Comparison of ENCODE assay signal across 8 cellular contexts in genomic region chr2:172098650-172099471, GRCh38. TPM values are rescaled to one million over a fixed set of nuclear protein-coding genes. Genes with fewer than 3 reads are reported as not detected.
DNase-seq lines count a peak whose midpoint lies in the region; ATAC-seq lines count a peak whose summit lies in the region.

No MANE protein-coding gene starts in this region.

- peaks cover 97% of the 10 kb centered on the region for H3K4me1 ChIP-seq in CD4-positive, alpha-beta memory T cell (ENCODE audit: insufficient read depth, low read length)
- peaks cover 70% of the 10 kb centered on the region for H3K4me1 ChIP-seq in skeletal muscle satellite cell (ENCODE audit: control insufficient read depth, insufficient read depth, low read length)

- CTCF ChIA-PET in CD4-positive, alpha-beta memory T cell (lab: Charles Lee; ENCODE audit: partially characterized antibody), result interaction anchor here (1.6 kb wide), 1 partner anchor 15 kb away, joined by 4 read pairs; no protein-coding TSS in a partner anchor

- intact Hi-C loops in CD4-positive, alpha-beta memory T cell (cut with micrococcal nuclease), result loop anchor here (5.0 kb wide), 1 partner anchor 1172 kb away; the partner anchor contains the start of gene GORASP2
- intact Hi-C loops in left cardiac atrium (cut with DNase I), result no loop called here

- no peaks in the 10 kb centered on the region for H3K9me3 ChIP-seq in CD4-positive, alpha-beta memory T cell (ENCODE audit: control insufficient read depth in 1 of 2, low read length in 2 of 2)
- H3K9me3 ChIP-seq in skeletal muscle satellite cell (replicated peaks; ENCODE audit: low read length), result no peaks in the 10 kb centered on the region

- no peak overlapping the region for H3K4me3 ChIP-seq in CD4-positive, alpha-beta memory T cell (ENCODE audit: low read length in 2 of 2)
- peak overlapping the region; percentile 81 for H3K4me3 ChIP-seq in skeletal muscle satellite cell (ENCODE audit: low read length)

- no peaks in the 10 kb centered on the region for H3K36me3 ChIP-seq in CD4-positive, alpha-beta memory T cell (ENCODE audit: insufficient read depth, low read length)
- peaks cover 3% of the 10 kb centered on the region for H3K36me3 ChIP-seq in skeletal muscle satellite cell (ENCODE audit: insufficient read depth, low read length)

- peaks cover 34 to 74% (median 56%) of the 10 kb centered on the region in 4 donors for H3K4me1 Mint-ChIP-seq in CD4-positive, alpha-beta memory T cell
- peaks cover 75% of the 10 kb centered on the region for H3K4me1 Mint-ChIP-seq in activated T-cell treated with anti-CD3 and anti-CD28 coated beads, Interleukin-2, amount 50 U/mL, for 72 hours (ENCODE audit: low read depth)

- H3K27me3 Mint-ChIP-seq in CD4-positive, alpha-beta memory T cell, result peaks cover 55 to 56% of the 10 kb centered on the region in 2 donors
- peaks cover 73% of the 10 kb centered on the region for H3K27me3 Mint-ChIP-seq in activated T-cell treated with anti-CD3 and anti-CD28 coated beads, Interleukin-2, amount 50 U/mL, for 72 hours (ENCODE audit: low read depth)

- peak overlapping the region; percentile 99 for H3K4me2 ChIP-seq in skeletal muscle satellite cell (ENCODE audit: low read length)

- peaks cover 94% of the 10 kb centered on the region for H3K27me3 ChIP-seq in CD4-positive, alpha-beta memory T cell (ENCODE audit: insufficient read depth, low read length)
- H3K27me3 ChIP-seq in skeletal muscle satellite cell (ENCODE audit: control insufficient read depth, insufficient read depth, low read length), result no peaks in the 10 kb centered on the region

- peak overlapping the region; percentile 72 for H3K9ac ChIP-seq in skeletal muscle satellite cell (ENCODE audit: low read depth, low read length)

- H3K9me3 Mint-ChIP-seq in CD4-positive, alpha-beta memory T cell, result peaks cover 0 to 24% (median 4%) of the 10 kb centered on the region in 8 donors
- no peaks in the 10 kb centered on the region for H3K9me3 Mint-ChIP-seq in activated T-cell treated with anti-CD3 and anti-CD28 coated beads, Interleukin-2, amount 50 U/mL, for 72 hours

- POLR2A ChIA-PET in CD4-positive, alpha-beta memory T cell (lab: Charles Lee; ENCODE audit: partially characterized antibody), result interaction anchor here (13.6 kb wide), 1 partner anchor 11 kb away, joined by 186 read pairs; the partner anchor contains the start of gene DLX1

- no peak overlapping the region for H3K27ac ChIP-seq in CD4-positive, alpha-beta memory T cell (ENCODE audit: low read depth, low read length)

- peak; percentile 33 to 38 for ATAC-seq in activated T-cell treated with anti-CD3 and anti-CD28 coated beads, Interleukin-2, amount 50 U/mL, for 72 hours (replicated peaks in 1 of 2)
- ATAC-seq in left cardiac atrium, result peak in 1 of 2 donors; percentile 66
- ATAC-seq in HG02852 (IDR thresholded peaks at IDR 0.05; ENCODE audit: unreplicated experiment), result no peak
- no peak for ATAC-seq in HG02970 (IDR thresholded peaks at IDR 0.05; ENCODE audit: low FRiP score, unreplicated experiment)
- no peak for ATAC-seq in GM18511 (IDR thresholded peaks at IDR 0.05; ENCODE audit: unreplicated experiment)

- H3K27ac Mint-ChIP-seq in CD4-positive, alpha-beta memory T cell, result peak overlapping the region in 5 of 7 donors; percentile 44 to 87 (median 79)
- peak overlapping the region; percentile 3 for H3K27ac Mint-ChIP-seq in activated T-cell treated with anti-CD3 and anti-CD28 coated beads, Interleukin-2, amount 50 U/mL, for 72 hours

- peak in 2 of 5 donors; percentile 27 to 45 for DNase-seq in CD4-positive, alpha-beta memory T cell
- DNase-seq in HT-29 (ENCODE audit: low spot score), result peak; percentile 60
- peak; percentile 73 to 76 for DNase-seq in activated T-cell treated with anti-CD3 and anti-CD28 coated beads, Interleukin-2, amount 50 U/mL, for 72 hours
- DNase-seq in left cardiac atrium, result peak; percentile 62

- H3K4me3 Mint-ChIP-seq in CD4-positive, alpha-beta memory T cell, result peak overlapping the region; percentile 7 to 74 (median 58)
- H3K4me3 Mint-ChIP-seq in activated T-cell treated with anti-CD3 and anti-CD28 coated beads, Interleukin-2, amount 50 U/mL, for 72 hours, result peak overlapping the region; percentile 59 to 61

- peaks cover 0 to 4% of the 10 kb centered on the region in 2 donors for H3K36me3 Mint-ChIP-seq in CD4-positive, alpha-beta memory T cell
- H3K36me3 Mint-ChIP-seq in activated T-cell treated with anti-CD3 and anti-CD28 coated beads, Interleukin-2, amount 50 U/mL, for 72 hours (ENCODE audit: insufficient read depth in 2 of 2), result peaks cover 2 to 5% of the 10 kb centered on the region in 2 donors

RNA-seq across cellular contexts. Expression of gene DLX2, which starts 3.8 kb away (rescaled TPM):
- total RNA-seq in CD4-positive, alpha-beta memory T cell, result not detected
- polyA plus RNA-seq in CD4-positive, alpha-beta memory T cell, result not detected
- total RNA-seq in HT-29 (2014; rRNA removed; shearing (Covaris generic)), result not detected in 2 replicates
- under 1 TPM; 0.23 to 0.24 TPM for total RNA-seq in activated T-cell treated with anti-CD3 and anti-CD28 coated beads, Interleukin-2, amount 50 U/mL, for 72 hours
- total RNA-seq in left cardiac atrium, result not detected
- total RNA-seq in skeletal muscle satellite cell (2012; rRNA removed), result 1.1 and 1.8 TPM in 2 replicates

RNA-seq across cellular contexts. Expression of gene DLX1, which starts 13.6 kb away (rescaled TPM):
- total RNA-seq in CD4-positive, alpha-beta memory T cell, result not detected
- polyA plus RNA-seq in CD4-positive, alpha-beta memory T cell, result not detected
- total RNA-seq in HT-29 (2014; rRNA removed; shearing (Covaris generic)), result 0.08 and 0.18 TPM in 2 replicates
- total RNA-seq in activated T-cell treated with anti-CD3 and anti-CD28 coated beads, Interleukin-2, amount 50 U/mL, for 72 hours, result under 1 TPM in 1 of 2 donors, not detected in 1; 0.24 TPM
- total RNA-seq in left cardiac atrium, result under 1 TPM; 0.15 to 0.16 TPM
- total RNA-seq in skeletal muscle satellite cell (2012; rRNA removed), result 1.3 and 3.5 TPM in 2 replicates

Comparison
In these comparisons a context has a peak if more than half of its experiments do, and no peak if none do; other contexts are left out.
1. ATAC-seq: peak in activated T-cell treated with anti-CD3 and anti-CD28 coated beads, Interleukin-2, amount 50 U/mL, for 72 hours (2 of 2); none in HG02852 (single experiment), HG02970 (single experiment) and GM18511 (single experiment).